In the genomic region with DNA sequence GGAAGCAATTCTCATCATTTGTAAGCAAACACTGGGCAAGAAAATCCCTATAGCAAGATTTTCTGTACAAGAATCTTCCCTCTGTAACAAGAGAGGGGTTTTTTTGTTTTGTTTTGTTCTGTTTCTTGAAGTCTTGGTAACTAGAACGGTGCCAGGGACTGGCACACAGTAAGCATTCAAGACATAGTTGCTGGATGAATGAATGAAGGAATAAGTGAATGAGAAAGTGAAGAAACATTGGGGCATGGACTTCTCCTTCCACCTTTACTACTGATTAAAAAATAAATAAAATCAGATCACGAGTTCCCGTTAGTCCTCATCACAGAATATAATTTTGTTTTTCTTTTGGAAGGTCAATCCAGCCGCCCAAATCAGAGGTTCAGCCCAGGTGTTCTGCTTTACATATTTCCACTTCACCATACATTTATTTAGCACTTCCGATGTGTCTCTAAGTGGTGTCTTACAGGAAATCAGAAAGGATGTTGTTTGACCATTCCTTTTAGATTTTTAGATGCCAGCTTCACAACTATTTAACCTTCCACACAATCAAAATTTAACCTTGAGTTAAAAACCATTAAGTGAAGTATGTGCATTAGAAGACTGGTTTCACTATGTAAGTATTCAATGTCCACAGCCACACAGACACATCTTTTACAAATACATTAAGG, we compare ENCODE assay signal across 8 cellular contexts.
DNase-seq lines count a peak whose midpoint lies in the region; ATAC-seq and TF ChIP-seq lines count a peak whose summit lies in the region.

No MANE protein-coding gene starts in this region.

- peaks cover 21 to 59% of the 10 kb centered on the region in 2 donors for H3K4me1 ChIP-seq in thyroid gland

- no peaks in the 10 kb centered on the region for H3K9me3 Mint-ChIP-seq in activated naive CD4-positive, alpha-beta T cell treated with anti-CD3 and anti-CD28 coated beads, Interleukin-2, amount 10 ng/mL, durations not matched to agents 7 days and 5 days

- TF ChIP-seq CTCF in WERI-Rb-1 (IDR thresholded peaks at IDR 0.05; ENCODE audit: low read depth, low read length), result no peak
- TF ChIP-seq CTCF in thyroid gland (IDR thresholded peaks at IDR 0.05), result no peak

- no peak for DNase-seq in activated naive CD4-positive, alpha-beta T cell treated with anti-CD3 and anti-CD28 coated beads, Interleukin-2, amount 10 ng/mL, durations not matched to agents 7 days and 5 days
- DNase-seq in activated naive CD4-positive, alpha-beta T cell (lab: John Stamatoyannopoulos, UW), result no peak
- no peak for DNase-seq in WERI-Rb-1
- no peak for DNase-seq in thyroid gland
- DNase-seq in SIG-M5 (lab: John Stamatoyannopoulos, UW), result no peak
- no peak for DNase-seq in substantia nigra (lab: John Stamatoyannopoulos, UW)
- DNase-seq in Kasumi-1 (lab: John Stamatoyannopoulos, UW), result no peak

- no peak overlapping the region for H3K4me3 ChIP-seq in WERI-Rb-1 (ENCODE audit: low read depth, low read length)
- no peak overlapping the region for H3K4me3 ChIP-seq in thyroid gland (replicated peaks in 1 of 3)

- 89 to 92% methylated on average over 5 of the region's 5 CpGs for WGBS in thyroid gland, 2 donors

- H3K4me1 Mint-ChIP-seq in activated naive CD4-positive, alpha-beta T cell treated with anti-CD3 and anti-CD28 coated beads, Interleukin-2, amount 10 ng/mL, durations not matched to agents 7 days and 5 days, result peaks cover 20% of the 10 kb centered on the region

- H3K36me3 ChIP-seq in WERI-Rb-1 (peaks cover 7% of the 10 kb centered on the region), thyroid gland (no peaks in the 10 kb centered on the region)

- intact Hi-C loops in thyroid gland (cut with DNase I), result no loop called here

- H3K27ac ChIP-seq in WERI-Rb-1 (peak overlapping the region; percentile 47), thyroid gland (peak overlapping the region in 2 of 3 donors; percentile 74 to 83), substantia nigra (ENCODE audit: low read depth, low read length, poor library complexity, severe bottlenecking) (no peak overlapping the region)

- TF ChIP-seq POLR2A in thyroid gland (IDR thresholded peaks at IDR 0.05), result no peak

- ATAC-seq in HG03045 (IDR thresholded peaks at IDR 0.05; ENCODE audit: unreplicated experiment), result peak; percentile 29

- H3K27me3 ChIP-seq in WERI-Rb-1 (ENCODE audit: insufficient read depth, low read depth, severe bottlenecking) (no peaks in the 10 kb centered on the region), thyroid gland (no peaks in the 10 kb centered on the region)

- H3K9me3 ChIP-seq in WERI-Rb-1 (ENCODE audit: severe bottlenecking) (peaks cover 9% of the 10 kb centered on the region), thyroid gland (no peaks in the 10 kb centered on the region)

- CTCF ChIA-PET in activated naive CD4-positive, alpha-beta T cell treated with anti-CD3 and anti-CD28 coated beads, Interleukin-2, amount 10 ng/mL, durations not matched to agents 7 days and 5 days (lab: Charles Lee), result interaction anchor here (0.7 to 1.1 kb wide), 2 partner anchors 9 to 13 kb away, joined by 3 read pairs; no protein-coding TSS in a partner anchor

- H3K27ac Mint-ChIP-seq in activated naive CD4-positive, alpha-beta T cell treated with anti-CD3 and anti-CD28 coated beads, Interleukin-2, amount 10 ng/mL, durations not matched to agents 7 days and 5 days, result peak overlapping the region; percentile 17

- no peaks in the 10 kb centered on the region for H3K36me3 Mint-ChIP-seq in activated naive CD4-positive, alpha-beta T cell treated with anti-CD3 and anti-CD28 coated beads, Interleukin-2, amount 10 ng/mL, durations not matched to agents 7 days and 5 days

- H3K4me3 Mint-ChIP-seq in activated naive CD4-positive, alpha-beta T cell treated with anti-CD3 and anti-CD28 coated beads, Interleukin-2, amount 10 ng/mL, durations not matched to agents 7 days and 5 days, result no peak overlapping the region

- peaks cover 5% of the 10 kb centered on the region for H3K27me3 Mint-ChIP-seq in activated naive CD4-positive, alpha-beta T cell treated with anti-CD3 and anti-CD28 coated beads, Interleukin-2, amount 10 ng/mL, durations not matched to agents 7 days and 5 days
